In genomic region chrX:71662654-71663053, GRCh38 we compare ENCODE assay signal across 13 cellular contexts. TPM values are rescaled to one million over a fixed set of nuclear protein-coding genes. Genes with fewer than 3 reads are reported as not detected.
DNase-seq lines count a peak whose midpoint lies in the region; ATAC-seq and TF ChIP-seq lines count a peak whose summit lies in the region.
"Not testable (repeated sequence)": the region's sequence is repeated elsewhere in the genome, so short reads cannot be mapped to it uniquely, and the experiment has no call there.
"Had no signal": no experiment of that assay in that cellular context is flagged by ENCODE, and none has a peak within 500 bp of the region (broad histone marks: within the 10 kb centered on the region; RNA-seq: fewer than 3 reads in every experiment).

No MANE protein-coding gene starts in this region.

- H3K27me3 Mint-ChIP-seq in CD8-positive, alpha-beta T cell (ENCODE audit: low read depth); activated CD4-positive, alpha-beta T cell treated with anti-CD3 and anti-CD28 coated beads, Interleukin-2, amount 10 ng/mL, durations not matched to agents 7 days and 5 days; activated T-helper 17 cell treated with anti-CD3 and anti-CD28 coated beads, Interleukin-2, amount 50 U/mL, for 72 hours; central memory CD8-positive, alpha-beta T cell; natural killer cell (ENCODE audit: low read depth in 2 of 2): not testable (repeated sequence)

- not testable (repeated sequence) for H3K27me3 ChIP-seq in CD8-positive, alpha-beta T cell (ENCODE audit: insufficient read depth, low read length); SJCRH30

- peak overlapping the region; percentile 61 for H3K4me3 Mint-ChIP-seq in CD8-positive, alpha-beta T cell
- peak overlapping the region; percentile 57 for H3K4me3 Mint-ChIP-seq in activated CD4-positive, alpha-beta T cell treated with anti-CD3 and anti-CD28 coated beads, Interleukin-2, amount 10 ng/mL, durations not matched to agents 7 days and 5 days
- peak overlapping the region; percentile 55 for H3K4me3 Mint-ChIP-seq in activated T-helper 17 cell treated with anti-CD3 and anti-CD28 coated beads, Interleukin-2, amount 50 U/mL, for 72 hours
- H3K4me3 Mint-ChIP-seq in central memory CD8-positive, alpha-beta T cell = peak overlapping the region; percentile 73
- H3K4me3 Mint-ChIP-seq in natural killer cell = peak overlapping the region; percentile 64

- H3K27ac Mint-ChIP-seq in CD8-positive, alpha-beta T cell = peak overlapping the region; percentile 67
- H3K27ac Mint-ChIP-seq in activated CD4-positive, alpha-beta T cell treated with anti-CD3 and anti-CD28 coated beads, Interleukin-2, amount 10 ng/mL, durations not matched to agents 7 days and 5 days = peak overlapping the region; percentile 82
- peak overlapping the region; percentile 59 for H3K27ac Mint-ChIP-seq in activated T-helper 17 cell treated with anti-CD3 and anti-CD28 coated beads, Interleukin-2, amount 50 U/mL, for 72 hours
- peak overlapping the region; percentile 88 for H3K27ac Mint-ChIP-seq in central memory CD8-positive, alpha-beta T cell (ENCODE audit: low read depth)
- peak overlapping the region; percentile 63 to 83 for H3K27ac Mint-ChIP-seq in natural killer cell

- not testable (repeated sequence) for H3K4me3 ChIP-seq in CD8-positive, alpha-beta T cell (ENCODE audit: low read depth, low read length); SJCRH30

- not testable (repeated sequence) for H3K9me3 Mint-ChIP-seq in CD8-positive, alpha-beta T cell; activated CD4-positive, alpha-beta T cell treated with anti-CD3 and anti-CD28 coated beads, Interleukin-2, amount 10 ng/mL, durations not matched to agents 7 days and 5 days; activated T-helper 17 cell treated with anti-CD3 and anti-CD28 coated beads, Interleukin-2, amount 50 U/mL, for 72 hours; central memory CD8-positive, alpha-beta T cell; natural killer cell

- not testable (repeated sequence) for H3K36me3 ChIP-seq in CD8-positive, alpha-beta T cell (ENCODE audit: insufficient read depth, low read length); SJCRH30

- POLR2A ChIA-PET in CD8-positive, alpha-beta T cell (lab: Charles Lee); activated CD4-positive, alpha-beta T cell treated with anti-CD3 and anti-CD28 coated beads, Interleukin-2, amount 10 ng/mL, durations not matched to agents 7 days and 5 days (lab: Charles Lee): not testable (repeated sequence)

- DNase-seq in CD8-positive, alpha-beta T cell = peak in 1 of 7 experiments; percentile 29
- DNase-seq in KBM-7 (peak; percentile 75), SJCRH30 (peak; percentile 11 to 14)
- peak; percentile 22 for DNase-seq in activated CD4-positive, alpha-beta T cell treated with anti-CD3 and anti-CD28 coated beads, Interleukin-2, amount 10 ng/mL, durations not matched to agents 7 days and 5 days
- DNase-seq in central memory CD8-positive, alpha-beta T cell (ENCODE audit: low spot score in 2 of 2); natural killer cell: not testable (repeated sequence)

- H3K36me3 Mint-ChIP-seq in CD8-positive, alpha-beta T cell; activated CD4-positive, alpha-beta T cell treated with anti-CD3 and anti-CD28 coated beads, Interleukin-2, amount 10 ng/mL, durations not matched to agents 7 days and 5 days (ENCODE audit: low read depth); activated T-helper 17 cell treated with anti-CD3 and anti-CD28 coated beads, Interleukin-2, amount 50 U/mL, for 72 hours (ENCODE audit: low read depth); central memory CD8-positive, alpha-beta T cell (ENCODE audit: insufficient read depth); natural killer cell: not testable (repeated sequence)

- peaks cover 12% of the 10 kb centered on the region for H3K4me1 ChIP-seq in CD8-positive, alpha-beta T cell (ENCODE audit: insufficient read depth, low read length)
- H3K4me1 ChIP-seq in SJCRH30 = not testable (repeated sequence)

- intact Hi-C loops in CD8-positive, alpha-beta T cell (cut with DNase I, micrococcal nuclease); natural killer cell (cut with micrococcal nuclease): not testable (repeated sequence)

- in situ Hi-C loops in KBM-7 (cut with MboI; ENCODE audit: low pct_unique_long_range_greater_than_20kb, low sequenced_read_pairs) = not testable (repeated sequence)

- H3K9me3 ChIP-seq in CD8-positive, alpha-beta T cell (ENCODE audit: low read length); SJCRH30 (replicated peaks): not testable (repeated sequence)

- H3K4me1 Mint-ChIP-seq in CD8-positive, alpha-beta T cell (ENCODE audit: low read depth) = peaks cover 14% of the 10 kb centered on the region
- peaks cover 19% of the 10 kb centered on the region for H3K4me1 Mint-ChIP-seq in activated CD4-positive, alpha-beta T cell treated with anti-CD3 and anti-CD28 coated beads, Interleukin-2, amount 10 ng/mL, durations not matched to agents 7 days and 5 days
- H3K4me1 Mint-ChIP-seq in activated T-helper 17 cell treated with anti-CD3 and anti-CD28 coated beads, Interleukin-2, amount 50 U/mL, for 72 hours = not testable (repeated sequence)
- H3K4me1 Mint-ChIP-seq in central memory CD8-positive, alpha-beta T cell = peaks cover 10% of the 10 kb centered on the region
- H3K4me1 Mint-ChIP-seq in natural killer cell = peaks cover 20 to 24% of the 10 kb centered on the region in 2 donors

- CTCF ChIA-PET in CD8-positive, alpha-beta T cell (lab: Charles Lee); activated CD4-positive, alpha-beta T cell treated with anti-CD3 and anti-CD28 coated beads, Interleukin-2, amount 10 ng/mL, durations not matched to agents 7 days and 5 days (lab: Charles Lee): not testable (repeated sequence)

- not testable (repeated sequence) for H3K27ac ChIP-seq in CD8-positive, alpha-beta T cell (ENCODE audit: low read depth, low read length); SJCRH30

- peak; percentile 35 for ATAC-seq in CD8-positive, alpha-beta T cell
- ATAC-seq in activated T-helper 17 cell treated with anti-CD3 and anti-CD28 coated beads, Interleukin-2, amount 50 U/mL, for 72 hours (replicated peaks) = peak; percentile 44
- peak; percentile 43 for ATAC-seq in central memory CD8-positive, alpha-beta T cell (replicated peaks; ENCODE audit: extremely low read depth, poor library complexity, severe bottlenecking)
- ATAC-seq in natural killer cell = peak in 2 of 3 donors; percentile 41 to 57

- TF ChIP-seq CTCF in CD8-positive, alpha-beta T cell (IDR thresholded peaks at IDR 0.05); natural killer cell (IDR thresholded peaks at IDR 0.05): not testable (repeated sequence)

RNA-seq across cellular contexts. Expression of gene CXCR3, which starts 44.3 kb away (rescaled TPM):
- 10 to 100 TPM; 86.1 to 95.8 TPM for total RNA-seq in CD8-positive, alpha-beta T cell
- not detected in 2 replicates for total RNA-seq in SJCRH30 (2014; rRNA removed; shearing (Covaris generic))
- total RNA-seq in activated CD4-positive, alpha-beta T cell treated with anti-CD3 and anti-CD28 coated beads, Interleukin-2, amount 10 ng/mL, durations not matched to agents 7 days and 5 days = 10 to 100 TPM; 68.2 to 73.5 TPM
- total RNA-seq in activated T-helper 17 cell treated with anti-CD3 and anti-CD28 coated beads, Interleukin-2, amount 50 U/mL, for 72 hours = 1 to 10 TPM; 4.5 to 9.9 TPM
- 10 to 100 TPM in 2 of 3 donors, 1 to 10 TPM in 1; 8.7 to 15.9 (median 13.7) TPM for total RNA-seq in natural killer cell
- total RNA-seq: A673, H1, HFFc6, HT1080, MCF 10A, PC-3 had no signal

RNA-seq across cellular contexts. Expression of gene CXorf49, which starts 55.4 kb away (rescaled TPM):
- total RNA-seq in CD8-positive, alpha-beta T cell = not detected
- not detected in 2 replicates for total RNA-seq in SJCRH30 (2014; rRNA removed; shearing (Covaris generic))
- total RNA-seq in activated CD4-positive, alpha-beta T cell treated with anti-CD3 and anti-CD28 coated beads, Interleukin-2, amount 10 ng/mL, durations not matched to agents 7 days and 5 days = not detected
- not detected for total RNA-seq in activated T-helper 17 cell treated with anti-CD3 and anti-CD28 coated beads, Interleukin-2, amount 50 U/mL, for 72 hours
- not detected for total RNA-seq in natural killer cell
- total RNA-seq: A673, H1, HFFc6, HT1080, MCF 10A, PC-3 had no signal

Comparison
In these comparisons a context has a peak if more than half of its experiments do, and no peak if none do; other contexts are left out.
1. RNA of gene CXCR3, which starts 44.3 kb away (total RNA-seq): 86.1 to 95.8 TPM in CD8-positive, alpha-beta T cell and 68.2 to 73.5 TPM in activated CD4-positive, alpha-beta T cell treated with anti-CD3 and anti-CD28 coated beads, Interleukin-2, amount 10 ng/mL, durations not matched to agents 7 days and 5 days; 8.7 to 15.9 TPM in natural killer cell, 4.5 to 9.9 TPM in activated T-helper 17 cell treated with anti-CD3 and anti-CD28 coated beads, Interleukin-2, amount 50 U/mL, for 72 hours and not detected in SJCRH30; every median in the first group is over 4 times any median in the second.
2. Peak in every context shown above with its lines, with median percentiles within 50 percentile points of each other: ATAC-seq, H3K27ac Mint-ChIP-seq and H3K4me3 Mint-ChIP-seq.